ENCODE assay signal across 24 cellular contexts in the genomic region with DNA sequence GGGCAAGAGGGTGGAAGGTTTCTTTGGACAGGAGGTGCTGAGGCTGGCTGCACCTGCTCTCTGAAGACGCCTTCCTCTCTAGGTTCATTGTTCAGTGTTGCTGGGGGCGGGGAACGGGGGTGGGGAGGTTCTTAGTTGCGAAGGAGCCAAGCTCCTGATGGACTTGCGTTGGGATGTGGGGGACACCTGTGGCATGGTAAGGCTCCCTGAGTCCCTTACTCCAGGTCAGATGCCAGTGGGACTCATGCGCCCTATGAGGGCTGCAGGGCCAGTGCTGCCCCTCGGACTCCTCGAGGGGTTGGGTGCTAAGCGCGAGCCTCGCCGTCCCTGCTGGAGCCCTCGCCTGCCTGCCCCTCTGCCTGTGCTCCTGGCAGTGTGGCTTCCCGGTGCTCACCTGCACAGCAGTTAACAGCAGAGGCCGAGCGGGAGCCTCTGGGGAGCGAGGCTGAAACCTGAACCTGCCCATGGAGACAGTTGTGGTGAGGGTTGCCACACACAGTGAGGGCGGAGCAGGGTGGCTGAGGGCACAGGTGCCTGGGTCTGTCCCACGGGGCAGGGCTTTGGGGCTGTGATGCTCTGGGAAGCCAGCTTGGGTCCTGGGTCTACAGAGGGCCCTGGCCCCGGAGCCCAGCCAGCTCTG. TPM values are rescaled to one million over a fixed set of nuclear protein-coding genes. Genes with fewer than 3 reads are reported as not detected.
DNase-seq lines count a peak whose midpoint lies in the region; ATAC-seq, FAIRE-seq and TF ChIP-seq lines count a peak whose summit lies in the region.
"Had no signal": no experiment of that assay in that cellular context is flagged by ENCODE, and none has a peak within 500 bp of the region (broad histone marks: within the 10 kb centered on the region; RNA-seq: fewer than 3 reads in every experiment).

No MANE protein-coding gene starts in this region.

- no TSS peak for BruUV-seq in GM12878 (replicated peaks; lab: Mats Ljungman, UMichigan)

- in situ Hi-C loops in GM12878 (cut with MboI) = no loop called here

- H3K27ac ChIP-seq in DND-41 (ENCODE audit: low read length) (no peak overlapping the region), GM12878 (ENCODE audit: control insufficient read depth, insufficient read depth) (no peak overlapping the region)
- H3K27ac ChIP-seq: foreskin keratinocyte, KMS-11, left ventricle myocardium inferior, uterus had no signal

- H3K27me3 ChIP-seq in DND-41 (ENCODE audit: insufficient read depth, low read length, poor library complexity) = no peaks in the 10 kb centered on the region
- no peaks in the 10 kb centered on the region for H3K27me3 ChIP-seq in GM12878 (replicated peaks in 1 of 2; ENCODE audit: control insufficient read depth in 2 of 2, insufficient read depth in 2 of 2, low read length in 1 of 2)
- H3K27me3 ChIP-seq: foreskin keratinocyte, uterus had no signal

- TF ChIP-seq RAD21 in GM12878 (IDR thresholded peaks at IDR 0.05; ENCODE audit: insufficient read depth, low read depth, low read length) = no peak

- DNase-seq in DND-41 = no peak
- DNase-seq in NCI-H187 treated with DMSO at 0.1 percent for 48 hours (lab: John Stamatoyannopoulos, UW) = peak; percentile 10
- DNase-seq in GM12878 (ENCODE audit: low read depth, low spot score) = no peak
- peak; percentile 65 for DNase-seq in posterior vena cava (ENCODE audit: low spot score)
- DNase-seq in hypothalamus (lab: John Stamatoyannopoulos, UW) = no peak
- no peak for DNase-seq in T-helper 17 cell
- DNase-seq in T-helper 2 cell = no peak
- DNase-seq: activated CD4-positive, alpha-beta T cell treated with anti-CD3 and anti-CD28 coated beads for 1 hour; activated naive CD4-positive, alpha-beta T cell treated with anti-CD3 and anti-CD28 coated beads, Interleukin-2, amount 10 ng/mL, durations not matched to agents 7 days and 5 days; foreskin keratinocyte; immature natural killer cell; left ventricle myocardium inferior; natural killer cell; NCI-H2029 treated with DMSO at 0.1 percent for 48 hours; NCI-H82; SHP77 treated with DMSO at 0.1 percent for 48 hours; uterus had no signal

- FAIRE-seq in GM12878 (lab: Jason Lieb, UNC) = no peak
- FAIRE-seq: G401.6, TTC549 had no signal

- H3K36me3 ChIP-seq in DND-41 (ENCODE audit: insufficient read depth, low read length) (peaks cover 58% of the 10 kb centered on the region), GM12878 (ENCODE audit: control insufficient read depth in 2 of 2, insufficient read depth in 2 of 2, low read length in 1 of 2) (peaks cover 4 to 39% of the 10 kb centered on the region in 2 experiments; a peak in 3 of 4 replicates)
- H3K36me3 ChIP-seq: uterus had no signal

- RAD21 ChIA-PET in GM12878 (lab: Charles Lee; ENCODE audit: unreplicated experiment) = no interaction called here

- H3K9me3 ChIP-seq in DND-41 (ENCODE audit: insufficient read depth, low read length, severe bottlenecking) (no peaks in the 10 kb centered on the region), GM12878 (replicated peaks; ENCODE audit: control insufficient read depth, insufficient read depth, low read length) (no peaks in the 10 kb centered on the region), T-helper 17 cell (ENCODE audit: control insufficient read depth, low read length, poor library complexity, severe bottlenecking) (no peaks in the 10 kb centered on the region)
- H3K9me3 ChIP-seq: left ventricle myocardium inferior, uterus had no signal

- H3K4me1 Mint-ChIP-seq in T-helper 17 cell = peaks cover 12% of the 10 kb centered on the region

- no peaks in the 10 kb centered on the region for H3K79me2 ChIP-seq in DND-41 (ENCODE audit: insufficient read depth, low read length)
- no peaks in the 10 kb centered on the region for H3K79me2 ChIP-seq in GM12878 (ENCODE audit: control insufficient read depth, insufficient read depth, low read length)

- intact Hi-C loops in GM12878 (cut with micrococcal nuclease; ENCODE audit: unreplicated experiment) (no loop called here), posterior vena cava (cut with DNase I) (no loop called here)

- H3K4me2 ChIP-seq in DND-41 (ENCODE audit: insufficient read depth, low read length) (no peak overlapping the region), GM12878 (ENCODE audit: control insufficient read depth, insufficient read depth) (no peak overlapping the region)
- H3K4me2 ChIP-seq: KMS-11 had no signal

- H3K4me3 ChIP-seq in DND-41 (ENCODE audit: low read depth in 1 of 2, low read length in 2 of 2) = no peak overlapping the region
- H3K4me3 ChIP-seq in GM12878 = no peak overlapping the region
- H3K4me3 ChIP-seq: left ventricle myocardium inferior, uterus had no signal

- H3K27ac Mint-ChIP-seq in T-helper 17 cell = no peak overlapping the region
- H3K27ac Mint-ChIP-seq: activated naive CD4-positive, alpha-beta T cell treated with anti-CD3 and anti-CD28 coated beads, Interleukin-2, amount 10 ng/mL, durations not matched to agents 7 days and 5 days; immature natural killer cell; mesothelial cell of epicardium; natural killer cell had no signal

- H4K20me1 ChIP-seq in DND-41 (ENCODE audit: insufficient read depth, low read length) (peaks cover 7% of the 10 kb centered on the region), GM12878 (ENCODE audit: control insufficient read depth, insufficient read depth) (no peaks in the 10 kb centered on the region)

- H3K4me3 Mint-ChIP-seq in T-helper 17 cell = no peak overlapping the region
- H3K4me3 Mint-ChIP-seq: activated naive CD4-positive, alpha-beta T cell treated with anti-CD3 and anti-CD28 coated beads, Interleukin-2, amount 10 ng/mL, durations not matched to agents 7 days and 5 days; central memory CD8-positive, alpha-beta T cell; immature natural killer cell; mesothelial cell of epicardium; natural killer cell had no signal

- H3K36me3 Mint-ChIP-seq in T-helper 17 cell (ENCODE audit: low read depth) = no peaks in the 10 kb centered on the region
- H3K36me3 Mint-ChIP-seq: natural killer cell had no signal

- SMC1A ChIA-PET in GM12878 (lab: Charles Lee; ENCODE audit: uncharacterized antibody, unreplicated experiment) = no interaction called here

- H3K9ac ChIP-seq in DND-41 (ENCODE audit: low read depth, low read length) = no peak overlapping the region
- H3K9ac ChIP-seq in GM12878 (ENCODE audit: control insufficient read depth, insufficient read depth, low read length) = no peak overlapping the region
- H3K9ac ChIP-seq: KMS-11 had no signal

- POLR2A ChIA-PET in GM12878 (lab: Charles Lee) = interaction anchor here (0.6 kb wide), 2 partner anchors 16 to 93 kb away, joined by 3 read pairs; no protein-coding TSS in a partner anchor

- TF ChIP-seq CTCF in DND-41 (IDR thresholded peaks at IDR 0.05; ENCODE audit: borderline replicate concordance, extremely low read depth, low read length, poor library complexity, severe bottlenecking) = no peak
- no peak for TF ChIP-seq CTCF in GM12878 (IDR thresholded peaks at IDR 0.05 in 2 of 3, conservative IDR thresholded peaks at IDR 0.05 in 1 of 3; ENCODE audit: control insufficient read depth in 2 of 3, extremely low read depth in 1 of 3, insufficient read depth in 1 of 3, low read depth in 3 of 3, low read length in 3 of 3)

- CTCF ChIA-PET in GM12878 (lab: Yijun Ruan, JAX) = no interaction called here

- peak; percentile 62 for TF ChIP-seq POLR2A in GM12878 (IDR thresholded peaks at IDR 0.05; ENCODE audit: low read depth, low read length)

- ATAC-seq in DND-41 (ENCODE audit: insufficient read depth, low read depth) = peak; percentile 44; the same call in 2 of the 3 replicates
- ATAC-seq in GM12878 = no peak
- ATAC-seq in HG03457 (IDR thresholded peaks at IDR 0.05; ENCODE audit: unreplicated experiment) = no peak
- no peak for ATAC-seq in T-helper 17 cell
- ATAC-seq: foreskin keratinocyte, natural killer cell had no signal

- H3K4me1 ChIP-seq in DND-41 (ENCODE audit: insufficient read depth, low read length) (peaks cover 3% of the 10 kb centered on the region), GM12878 (ENCODE audit: control insufficient read depth, insufficient read depth, low read length) (peaks cover 4% of the 10 kb centered on the region; the same call in 1 of the 2 replicates)
- H3K4me1 ChIP-seq: foreskin keratinocyte, left ventricle myocardium inferior, uterus had no signal

- no peak overlapping the region for H2AFZ ChIP-seq in DND-41 (ENCODE audit: low read depth, low read length)
- no peak overlapping the region for H2AFZ ChIP-seq in GM12878 (ENCODE audit: control insufficient read depth, low read depth, low read length)

- H3K27me3 Mint-ChIP-seq in T-helper 17 cell = no peaks in the 10 kb centered on the region
- H3K27me3 Mint-ChIP-seq: central memory CD8-positive, alpha-beta T cell had no signal

- TF ChIP-seq EP300 in GM12878 (IDR thresholded peaks at IDR 0.05; ENCODE audit: borderline replicate concordance in 1 of 2, control insufficient read depth in 1 of 2, low read depth in 2 of 2, low read length in 2 of 2) = no peak

- 75% methylated on average over 11 of the region's 20 CpGs for WGBS in GM12878 (ENCODE audit: insufficient coverage, insufficient replicate concordance, low lambda C conversion rate, missing lambda C conversion rate)

RNA-seq across cellular contexts. Expression of gene RNU6ATAC, which starts 5.5 kb away (rescaled TPM):
- not detected in 2 replicates for total RNA-seq in GM12878 (2013; cell fraction: nucleolus; rRNA removed)
- total RNA-seq in GM12878 (2014; rRNA removed) = not detected in 2 replicates
- total RNA-seq in GM12878 (2014; rRNA removed; fragmentation: Illumina TruSeq; extraction: Trizol) = 184 and 189 TPM in 2 replicates
- 69.7 and 89.7 TPM in 2 replicates for total RNA-seq in GM12878 (2021)
- not detected for polyA plus RNA-seq in GM12878 (2011; ENCODE audit: low read depth)
- polyA plus RNA-seq in GM12878 (2011; rRNA removed) = not detected in 2 replicates
- not detected in 2 replicates for polyA plus RNA-seq in GM12878 (2011; cell fraction: cytosol; rRNA removed)
- polyA plus RNA-seq in GM12878 (2011; cell fraction: nucleus; rRNA removed) = not detected in 2 replicates
- not detected in 2 replicates for polyA plus RNA-seq in GM12878 (2012)
- polyA plus RNA-seq in GM12878 (2014; fragmentation: Illumina TruSeq; extraction: Trizol) = not detected in 2 replicates
- polyA plus RNA-seq in GM12878 (2014; fragmentation: Nextera tagmentation; extraction: Ambion mirVana) = not detected
- not detected in 2 replicates for polyA plus RNA-seq in GM12878 (2014; rRNA removed)
- not detected for polyA plus RNA-seq in GM12878 (2016; fragmentation: Nextera tagmentation; extraction: Ambion mirVana)
- polyA minus RNA-seq in GM12878 (2011; rRNA and poly(A)+ RNA removed) = under 0.01 and 1,618 TPM in 2 replicates
- 495 and 1,333 TPM in 2 replicates for polyA minus RNA-seq in GM12878 (2011; cell fraction: cytosol; rRNA and poly(A)+ RNA removed)
- polyA minus RNA-seq in GM12878 (2011; cell fraction: nucleus; rRNA and poly(A)+ RNA removed) = under 0.01 TPM in 2 replicates
- 100 to 1,000 TPM; 327 to 473 TPM for total RNA-seq in posterior vena cava
- 10 to 100 TPM; 66.4 to 90.1 TPM for total RNA-seq in T-helper 17 cell
- total RNA-seq: foreskin keratinocyte had no signal
- polyA plus RNA-seq: esophagus, foreskin keratinocyte, immature natural killer cell had no signal

RNA-seq across cellular contexts. Expression of gene WDR5, which starts 23.0 kb away (rescaled TPM):
- 25.9 and 34.3 TPM in 2 replicates for total RNA-seq in GM12878 (2013; cell fraction: nucleolus; rRNA removed)
- total RNA-seq in GM12878 (2014; rRNA removed) (27.6 and 33.2 TPM in 2 replicates), GM12878 (2014; rRNA removed; fragmentation: Illumina TruSeq; extraction: Trizol) (24.0 and 27.0 TPM in 2 replicates), GM12878 (2021) (43.7 and 43.9 TPM in 2 replicates), posterior vena cava (10 to 100 TPM; 17.0 to 17.1 TPM), T-helper 17 cell (10 to 100 TPM; 18.3 to 18.4 TPM)
- 13.2 TPM for polyA plus RNA-seq in GM12878 (2011; ENCODE audit: low read depth)
- polyA plus RNA-seq in GM12878 (2011; rRNA removed) (25.5 and 29.0 TPM in 2 replicates), GM12878 (2014; fragmentation: Illumina TruSeq; extraction: Trizol) (30.7 and 33.1 TPM in 2 replicates), GM12878 (2014; fragmentation: Nextera tagmentation; extraction: Ambion mirVana) (1 to 10 TPM; 1.4 to 3.8 TPM), GM12878 (2014; rRNA removed) (37.1 and 44.9 TPM in 2 replicates), GM12878 (2016; fragmentation: Nextera tagmentation; extraction: Ambion mirVana) (10 to 100 TPM; 36.9 to 42.7 TPM)
- polyA plus RNA-seq in GM12878 (2011; cell fraction: cytosol; rRNA removed) = 33.1 and 40.0 TPM in 2 replicates
- 61.7 and 83.0 TPM in 2 replicates for polyA plus RNA-seq in GM12878 (2011; cell fraction: nucleus; rRNA removed)
- polyA plus RNA-seq in GM12878 (2012) = 22.4 and 23.7 TPM in 2 replicates
- 16.2 and 21.2 TPM in 2 replicates for polyA minus RNA-seq in GM12878 (2011; rRNA and poly(A)+ RNA removed)
- 12.0 and 14.2 TPM in 2 replicates for polyA minus RNA-seq in GM12878 (2011; cell fraction: cytosol; rRNA and poly(A)+ RNA removed)
- polyA minus RNA-seq in GM12878 (2011; cell fraction: nucleus; rRNA and poly(A)+ RNA removed) = 20.9 and 31.9 TPM in 2 replicates

Comparison
In these comparisons a context has a peak if more than half of its experiments do, and no peak if none do; other contexts are left out.
1. DNase-seq: peak in NCI-H187 treated with DMSO at 0.1 percent for 48 hours (single experiment) and posterior vena cava (single experiment); none in DND-41 (single experiment), GM12878 (single experiment), hypothalamus (0 of 51), T-helper 17 cell (0 of 3) and T-helper 2 cell (0 of 5).